In genomic region chr12:6735448-6736191, GRCh38 we compare ENCODE assay signal across 8 cellular contexts. TPM values are rescaled to one million over a fixed set of nuclear protein-coding genes. Genes with fewer than 3 reads are reported as not detected.
DNase-seq lines count a peak whose midpoint lies in the region; ATAC-seq and TF ChIP-seq lines count a peak whose summit lies in the region.

No MANE protein-coding gene starts in this region.

- H3K27me3 ChIP-seq in IMR-90 (ENCODE audit: control insufficient read depth, insufficient read depth, low read length) (no peaks in the 10 kb centered on the region), gastrocnemius medialis (no peaks in the 10 kb centered on the region)

- H3K9ac ChIP-seq in IMR-90 (ENCODE audit: low read depth, low read length): no peak overlapping the region

- CTCF ChIA-PET in IMR-90 (lab: Yijun Ruan, JAX): interaction anchor here (0.5 to 0.6 kb wide), 2 partner anchors 9 to 74 kb away, joined by 3 read pairs; no protein-coding TSS in a partner anchor

- H4K91ac ChIP-seq in IMR-90 (ENCODE audit: insufficient read depth, low read depth, low read length): no peak overlapping the region

- BruUV-seq in IMR-90 (replicated peaks; lab: Mats Ljungman, UMichigan): no TSS peak

- H3K4me1 ChIP-seq in IMR-90 (ENCODE audit: control insufficient read depth, insufficient read depth, low read length) (no peaks in the 10 kb centered on the region), gastrocnemius medialis (peaks cover 0 to 9% of the 10 kb centered on the region in 2 donors)

- intact Hi-C loops in IMR-90 (cut with micrococcal nuclease): loop anchor here (1.0 kb wide), 2 partner anchors 44 to 90 kb away; no protein-coding TSS in a partner anchor
- intact Hi-C loops in gastrocnemius medialis (cut with DNase I; ENCODE audit: low total_unique reads): loop anchor here (1.0 to 5.0 kb wide), 3 partner anchors 18 to 92 kb away; partner anchors contain the start of genes MLF2 and P3H3

- no peak overlapping the region; the same call in 1 of the 2 replicates for H3K4me2 ChIP-seq in IMR-90 (ENCODE audit: low read depth, low read length)

- no peak overlapping the region for H2AK9ac ChIP-seq in IMR-90 (replicated peaks; ENCODE audit: low read depth, low read length, poor library complexity)

- H3K56ac ChIP-seq in IMR-90 (ENCODE audit: extremely low read depth, insufficient read depth, low read length): no peak overlapping the region

- TF ChIP-seq CTCF in IMR-90 (conservative IDR thresholded peaks at IDR 0.05; ENCODE audit: low read depth, low read length) (peak; percentile 75), astrocyte of the cerebellum (IDR thresholded peaks at IDR 0.05; ENCODE audit: low read depth, low read length, missing control alignments) (peak; percentile 78), gastrocnemius medialis (IDR thresholded peaks at IDR 0.05 in 4 of 5, conservative IDR thresholded peaks at IDR 0.05 in 1 of 5) (peak; percentile 59 to 78 (median 70))

- peak overlapping the region; percentile 16 for H2BK5ac ChIP-seq in IMR-90 (ENCODE audit: low read depth, low read length, poor library complexity, severe bottlenecking)

- H3K4me3 ChIP-seq in IMR-90 (ENCODE audit: insufficient read depth, low read depth, low read length) (no peak overlapping the region), astrocyte of the cerebellum (ENCODE audit: low read depth, low read length) (no peak overlapping the region), gastrocnemius medialis (no peak overlapping the region)

- 35% methylated on average over 5 of the region's 8 CpGs; no CpG with 5 or more reads in 1 of the 2 experiments for WGBS in IMR-90 (ENCODE audit: extremely low coverage in 2 of 2, insufficient read length in 1 of 2), 2 experiments

- H2BK120ac ChIP-seq in IMR-90 (ENCODE audit: low read depth, low read length): no peak overlapping the region

- peak; percentile 94 for ATAC-seq in IMR-90 (ENCODE audit: low read depth)
- peak; percentile 94 to 95 for ATAC-seq in gastrocnemius medialis
- ATAC-seq in HG02610 (IDR thresholded peaks at IDR 0.05; ENCODE audit: unreplicated experiment): no peak
- no peak for ATAC-seq in GM19395 (IDR thresholded peaks at IDR 0.05; ENCODE audit: unreplicated experiment)

- H4K20me1 ChIP-seq in IMR-90 (ENCODE audit: insufficient read depth, low read length): no peaks in the 10 kb centered on the region

- H3K9me1 ChIP-seq in IMR-90 (ENCODE audit: insufficient read depth, low read length): no peaks in the 10 kb centered on the region

- H3K79me1 ChIP-seq in IMR-90 (ENCODE audit: low read depth in 1 of 2, low read length in 2 of 2): no peaks in the 10 kb centered on the region; a peak in 1 of 4 replicates

- in situ Hi-C loops in IMR-90 (cut with MboI; ENCODE audit: low sequenced_read_pairs) (no loop called here), astrocyte of the cerebellum (cut with HindIII; ENCODE audit: low sequenced_read_pairs) (no loop called here), gastrocnemius medialis (cut with MboI; ENCODE audit: low sequenced_read_pairs in 4 of 4) (loop anchor here in 1 of 4 donors (5.0 to 10.0 kb wide), 2 partner anchors 47 to 109 kb away; partner anchors contain the start of gene GNB3)

- no peak overlapping the region for H2AK5ac ChIP-seq in IMR-90 (ENCODE audit: low read depth, low read length)

- no peak overlapping the region for H2BK15ac ChIP-seq in IMR-90 (ENCODE audit: low read depth, low read length)

- TF ChIP-seq RAD21 in IMR-90 (IDR thresholded peaks at IDR 0.05; ENCODE audit: low read length): peak; percentile 66

- TF ChIP-seq POLR2A in IMR-90 (IDR thresholded peaks at IDR 0.05; ENCODE audit: low read depth, low read length) (no peak), gastrocnemius medialis (IDR thresholded peaks at IDR 0.05) (no peak)

- peak; percentile 84 for DNase-seq in DMS79 (lab: John Stamatoyannopoulos, UW)
- peak; percentile 58 for DNase-seq in IMR-90
- peak; percentile 44 for DNase-seq in SHP77 treated with DMSO at 0.1 percent for 48 hours (lab: John Stamatoyannopoulos, UW)
- DNase-seq in astrocyte of the cerebellum (ENCODE audit: low read depth): no peak
- DNase-seq in hepatic stellate cell (ENCODE audit: low spot score): peak; percentile 79
- peak; percentile 43 to 72 for DNase-seq in gastrocnemius medialis

- dilution Hi-C loops in IMR-90 (cut with HindIII; ENCODE audit: low sequenced_read_pairs, unreplicated experiment): no loop called here

- no peak overlapping the region for H3K4ac ChIP-seq in IMR-90 (ENCODE audit: low read depth, low read length)

- no peak overlapping the region for H3K18ac ChIP-seq in IMR-90 (ENCODE audit: low read depth, low read length)

- H3K27ac ChIP-seq in IMR-90 (ENCODE audit: insufficient read depth, low read length) (no peak overlapping the region), gastrocnemius medialis (peak overlapping the region; percentile 66 to 76 (median 72))

- peak overlapping the region; percentile 6; the same call in 1 of the 2 replicates for H2BK20ac ChIP-seq in IMR-90 (ENCODE audit: low read depth, low read length)

- POLR2A ChIA-PET in IMR-90 (lab: Charles Lee; ENCODE audit: unreplicated experiment): interaction anchor here (0.6 kb wide), 1 partner anchor 30 kb away, joined by 4 read pairs; no protein-coding TSS in a partner anchor

- H4K8ac ChIP-seq in IMR-90 (ENCODE audit: low read depth in 2 of 2, low read length in 2 of 2): no peak overlapping the region; a peak in 1 of 4 replicates

- no peak overlapping the region for H4K5ac ChIP-seq in IMR-90 (ENCODE audit: low read depth, low read length)

- no peak overlapping the region for H3K23ac ChIP-seq in IMR-90 (ENCODE audit: low read depth, low read length)

- no peak overlapping the region for H2AFZ ChIP-seq in IMR-90 (replicated peaks; ENCODE audit: low read length, poor library complexity)

- H3K9me3 ChIP-seq in IMR-90 (ENCODE audit: control insufficient read depth, insufficient read depth, low read length) (no peaks in the 10 kb centered on the region), gastrocnemius medialis (no peaks in the 10 kb centered on the region)

- H3K14ac ChIP-seq in IMR-90 (replicated peaks; ENCODE audit: low read depth, low read length): no peak overlapping the region

- H3K36me3 ChIP-seq in IMR-90 (ENCODE audit: control insufficient read depth, insufficient read depth, low read length): peaks cover 15% of the 10 kb centered on the region
- H3K36me3 ChIP-seq in gastrocnemius medialis: peaks cover 0 to 19% of the 10 kb centered on the region in 2 donors

TF ChIP-seq in IMR-90, 13 proteins besides CTCF, POLR2A, EP300 and RAD21:
- TF ChIP-seq MAFK (IDR thresholded peaks at IDR 0.05; ENCODE audit: low read depth, low read length) (peak; percentile 37; the same call in 1 of the 2 replicates), NFE2L2 (IDR thresholded peaks at IDR 0.05; ENCODE audit: low read depth, low read length) (peak; percentile 62), SMC3 (IDR thresholded peaks at IDR 0.05; ENCODE audit: low read depth, low read length) (peak; percentile 68), CHD1 (IDR thresholded peaks at IDR 0.05; ENCODE audit: low read depth, low read length) (no peak)
- TF ChIP-seq, protein P1, sequence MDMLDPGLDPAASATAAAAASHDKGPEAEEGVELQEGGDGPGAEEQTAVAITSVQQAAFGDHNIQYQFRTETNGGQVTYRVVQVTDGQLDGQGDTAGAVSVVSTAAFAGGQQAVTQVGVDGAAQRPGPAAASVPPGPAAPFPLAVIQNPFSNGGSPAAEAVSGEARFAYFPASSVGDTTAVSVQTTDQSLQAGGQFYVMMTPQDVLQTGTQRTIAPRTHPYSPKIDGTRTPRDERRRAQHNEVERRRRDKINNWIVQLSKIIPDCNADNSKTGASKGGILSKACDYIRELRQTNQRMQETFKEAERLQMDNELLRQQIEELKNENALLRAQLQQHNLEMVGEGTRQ (IDR thresholded peaks at IDR 0.05; ENCODE audit: low read depth, low read length): no peak
TF ChIP-seq in IMR-90: peak in this region for 3.

RNA-seq across cellular contexts. Expression of gene COPS7A, which starts 11.8 kb away (rescaled TPM):
- total RNA-seq in IMR-90 (2012; rRNA removed): 51.4 and 58.8 TPM in 2 replicates
- polyA plus RNA-seq in IMR-90 (2012; rRNA removed): 135 and 138 TPM in 2 replicates
- 142 and 155 TPM in 2 replicates for polyA plus RNA-seq in IMR-90 (2012; cell fraction: cytosol; rRNA removed)
- polyA plus RNA-seq in IMR-90 (2012; cell fraction: nucleus; rRNA removed; ENCODE audit: low replicate concordance): 205 and 256 TPM in 2 replicates
- 100 to 1,000 TPM in 2 of 4 donors, 10 to 100 TPM in 2; 82.0 to 132 (median 99.0) TPM for total RNA-seq in gastrocnemius medialis

RNA-seq across cellular contexts. Expression of gene MLF2, which starts 17.3 kb away (rescaled TPM):
- total RNA-seq in IMR-90 (2012; rRNA removed) (236 and 244 TPM in 2 replicates), gastrocnemius medialis (100 to 1,000 TPM; 105 to 181 (median 165) TPM)
- polyA plus RNA-seq in IMR-90 (2012; rRNA removed): 359 and 403 TPM in 2 replicates
- 225 and 535 TPM in 2 replicates for polyA plus RNA-seq in IMR-90 (2012; cell fraction: cytosol; rRNA removed)
- polyA plus RNA-seq in IMR-90 (2012; cell fraction: nucleus; rRNA removed; ENCODE audit: low replicate concordance): 257 and 322 TPM in 2 replicates

RNA-seq across cellular contexts. Expression of gene PTMS, which starts 30.5 kb away (rescaled TPM):
- total RNA-seq in IMR-90 (2012; rRNA removed) (11.4 and 17.2 TPM in 2 replicates), gastrocnemius medialis (10 to 100 TPM; 15.0 to 40.4 (median 31.5) TPM)
- 275 and 288 TPM in 2 replicates for polyA plus RNA-seq in IMR-90 (2012; rRNA removed)
- 442 and 548 TPM in 2 replicates for polyA plus RNA-seq in IMR-90 (2012; cell fraction: cytosol; rRNA removed)
- 174 and 202 TPM in 2 replicates for polyA plus RNA-seq in IMR-90 (2012; cell fraction: nucleus; rRNA removed; ENCODE audit: low replicate concordance)

RNA-seq across cellular contexts. Expression of gene PIANP, which starts 35.0 kb away (rescaled TPM):
- total RNA-seq in IMR-90 (2012; rRNA removed): under 0.01 and 0.18 TPM in 2 replicates
- 5.4 and 6.8 TPM in 2 replicates for polyA plus RNA-seq in IMR-90 (2012; rRNA removed)
- 4.1 and 11.4 TPM in 2 replicates for polyA plus RNA-seq in IMR-90 (2012; cell fraction: cytosol; rRNA removed)
- 10.0 and 16.9 TPM in 2 replicates for polyA plus RNA-seq in IMR-90 (2012; cell fraction: nucleus; rRNA removed; ENCODE audit: low replicate concordance)
- not detected for total RNA-seq in gastrocnemius medialis

RNA-seq across cellular contexts. Expression of gene LAG3, which starts 36.7 kb away (rescaled TPM):
- total RNA-seq in IMR-90 (2012; rRNA removed): not detected in 2 replicates
- 0.41 and 0.66 TPM in 2 replicates for polyA plus RNA-seq in IMR-90 (2012; rRNA removed)
- 0.05 and 0.09 TPM in 2 replicates for polyA plus RNA-seq in IMR-90 (2012; cell fraction: cytosol; rRNA removed)
- polyA plus RNA-seq in IMR-90 (2012; cell fraction: nucleus; rRNA removed; ENCODE audit: low replicate concordance): 4.4 and 9.6 TPM in 2 replicates
- total RNA-seq in gastrocnemius medialis: not detected

Comparison
In these comparisons a context has a peak if more than half of its experiments do, and no peak if none do; other contexts are left out.
1. ATAC-seq: peak in IMR-90 (single experiment) and gastrocnemius medialis (2 of 2); none in HG02610 (single experiment) and GM19395 (single experiment).
2. Peak in every context shown above with its lines, with median percentiles within 50 percentile points of each other: CTCF ChIP-seq.